Comparison of ENCODE assay signal across 9 cellular contexts in genomic region chr20:62239278-62239879, GRCh38. TPM values are rescaled to one million over a fixed set of nuclear protein-coding genes. Genes with fewer than 3 reads are reported as not detected.
DNase-seq lines count a peak whose midpoint lies in the region; ATAC-seq and TF ChIP-seq lines count a peak whose summit lies in the region.
"Had no signal": no experiment of that assay in that cellular context is flagged by ENCODE, and none has a peak within 500 bp of the region (broad histone marks: within the 10 kb centered on the region; RNA-seq: fewer than 3 reads in every experiment).

No MANE protein-coding gene starts in this region.

- H3K36me3 Mint-ChIP-seq in activated CD4-positive, alpha-beta T cell treated with anti-CD3 and anti-CD28 coated beads, Interleukin-2, amount 10 ng/mL, durations not matched to agents 24 days and 14 days (ENCODE audit: low read depth), result peaks cover 11% of the 10 kb centered on the region
- H3K36me3 Mint-ChIP-seq in activated naive CD8-positive, alpha-beta T cell treated with anti-CD3 and anti-CD28 coated beads for 36 hours, result no peaks in the 10 kb centered on the region

- H3K4me3 ChIP-seq in testis, result peak overlapping the region; percentile 79 to 89

- no peak for TF ChIP-seq POLR2A in testis (IDR thresholded peaks at IDR 0.05)

- H3K4me1 ChIP-seq in testis, result peaks cover 34% of the 10 kb centered on the region

- no peaks in the 10 kb centered on the region for H3K27me3 ChIP-seq in testis

- peak overlapping the region; percentile 81 for H3K4me3 Mint-ChIP-seq in activated CD4-positive, alpha-beta T cell treated with anti-CD3 and anti-CD28 coated beads, Interleukin-2, amount 10 ng/mL, durations not matched to agents 24 days and 14 days
- H3K4me3 Mint-ChIP-seq in activated naive CD8-positive, alpha-beta T cell treated with anti-CD3 and anti-CD28 coated beads for 36 hours, result peak overlapping the region; percentile 78

- H3K27me3 Mint-ChIP-seq in activated CD4-positive, alpha-beta T cell treated with anti-CD3 and anti-CD28 coated beads, Interleukin-2, amount 10 ng/mL, durations not matched to agents 24 days and 14 days, result no peaks in the 10 kb centered on the region
- peaks cover 5% of the 10 kb centered on the region for H3K27me3 Mint-ChIP-seq in activated naive CD8-positive, alpha-beta T cell treated with anti-CD3 and anti-CD28 coated beads for 36 hours

- WGBS in testis, 2 donors, result 29 to 34% methylated on average over 21 to 23 of the region's 23 CpGs

- DNase-seq in activated CD4-positive, alpha-beta T cell treated with anti-CD3 and anti-CD28 coated beads, Interleukin-2, amount 10 ng/mL, durations not matched to agents 24 days and 14 days, result no peak
- no peak for DNase-seq in activated CD4-positive, alpha-beta T cell treated with anti-CD3 and anti-CD28 coated beads, Interleukin-2, amount 50 U/mL, for 1 hour
- no peak for DNase-seq in activated naive CD8-positive, alpha-beta T cell treated with anti-CD3 and anti-CD28 coated beads for 36 hours
- DNase-seq in kidney tubule cell (ENCODE audit: low spot score) (peak; percentile 32), testis (peak; percentile 39), NCI-H526 treated with DMSO at 0.1 percent for 48 hours (lab: John Stamatoyannopoulos, UW) (no peak)

- intact Hi-C loops in activated CD4-positive, alpha-beta T cell treated with anti-CD3 and anti-CD28 coated beads, Interleukin-2, amount 10 ng/mL, durations not matched to agents 24 days and 14 days (cut with micrococcal nuclease), result loop anchor here (5.0 kb wide), 1 partner anchor 553 kb away; no protein-coding TSS in a partner anchor
- intact Hi-C loops in testis (cut with DNase I; ENCODE audit: low total_unique reads), result no loop called here

- peak overlapping the region; percentile 58 to 84 for H3K27ac ChIP-seq in testis

- H3K36me3 ChIP-seq in testis (ENCODE audit: low read depth, missing control alignments), result no peaks in the 10 kb centered on the region

- no peaks in the 10 kb centered on the region for H3K9me3 ChIP-seq in testis

- peaks cover 26% of the 10 kb centered on the region for H3K4me1 Mint-ChIP-seq in activated CD4-positive, alpha-beta T cell treated with anti-CD3 and anti-CD28 coated beads, Interleukin-2, amount 10 ng/mL, durations not matched to agents 24 days and 14 days
- peaks cover 33% of the 10 kb centered on the region for H3K4me1 Mint-ChIP-seq in activated naive CD8-positive, alpha-beta T cell treated with anti-CD3 and anti-CD28 coated beads for 36 hours

- no peaks in the 10 kb centered on the region for H3K9me3 Mint-ChIP-seq in activated CD4-positive, alpha-beta T cell treated with anti-CD3 and anti-CD28 coated beads, Interleukin-2, amount 10 ng/mL, durations not matched to agents 24 days and 14 days
- H3K9me3 Mint-ChIP-seq in activated naive CD8-positive, alpha-beta T cell treated with anti-CD3 and anti-CD28 coated beads for 36 hours, result no peaks in the 10 kb centered on the region

- ATAC-seq in HG03565 (IDR thresholded peaks at IDR 0.05; ENCODE audit: unreplicated experiment) (no peak), GM18868 (IDR thresholded peaks at IDR 0.05; ENCODE audit: unreplicated experiment) (no peak)

- TF ChIP-seq CTCF in testis (IDR thresholded peaks at IDR 0.05), result no peak

- H3K27ac Mint-ChIP-seq in activated CD4-positive, alpha-beta T cell treated with anti-CD3 and anti-CD28 coated beads, Interleukin-2, amount 10 ng/mL, durations not matched to agents 24 days and 14 days, result peak overlapping the region; percentile 70
- H3K27ac Mint-ChIP-seq in activated naive CD8-positive, alpha-beta T cell treated with anti-CD3 and anti-CD28 coated beads for 36 hours, result peak overlapping the region; percentile 65

RNA-seq across cellular contexts. Expression of gene OSBPL2, which starts 1.1 kb away (rescaled TPM):
- 29.0 and 29.2 TPM in 2 replicates for total RNA-seq in activated CD4-positive, alpha-beta T cell treated with anti-CD3 and anti-CD28 coated beads, Interleukin-2, amount 10 ng/mL, durations not matched to agents 24 days and 14 days
- 10 to 100 TPM; 19.2 to 20.4 TPM for total RNA-seq in activated naive CD8-positive, alpha-beta T cell treated with anti-CD3 and anti-CD28 coated beads for 36 hours
- 10 to 100 TPM; 49.8 to 57.2 TPM for total RNA-seq in testis
- 48.5 TPM for polyA plus RNA-seq in testis (ENCODE audit: insufficient read depth, low read depth, low replicate concordance)

RNA-seq across cellular contexts. Expression of gene HRH3, which starts 19.3 kb away (rescaled TPM):
- not detected in 2 replicates for total RNA-seq in activated CD4-positive, alpha-beta T cell treated with anti-CD3 and anti-CD28 coated beads, Interleukin-2, amount 10 ng/mL, durations not matched to agents 24 days and 14 days
- not detected for total RNA-seq in activated naive CD8-positive, alpha-beta T cell treated with anti-CD3 and anti-CD28 coated beads for 36 hours
- 1 to 10 TPM; 1.1 to 2.5 TPM for total RNA-seq in testis
- 0.67 TPM for polyA plus RNA-seq in testis (ENCODE audit: insufficient read depth, low read depth, low replicate concordance)
- total RNA-seq: HT1080 had no signal

RNA-seq across cellular contexts. Expression of gene MTG2, which starts 56.6 kb away (rescaled TPM):
- 43.0 and 44.4 TPM in 2 replicates for total RNA-seq in activated CD4-positive, alpha-beta T cell treated with anti-CD3 and anti-CD28 coated beads, Interleukin-2, amount 10 ng/mL, durations not matched to agents 24 days and 14 days
- 10 to 100 TPM; 36.1 to 39.9 TPM for total RNA-seq in activated naive CD8-positive, alpha-beta T cell treated with anti-CD3 and anti-CD28 coated beads for 36 hours
- total RNA-seq in testis, result 10 to 100 TPM; 61.9 to 76.8 TPM
- polyA plus RNA-seq in testis (ENCODE audit: insufficient read depth, low read depth, low replicate concordance), result 53.3 TPM

Comparison
In these comparisons a context has a peak if more than half of its experiments do, and no peak if none do; other contexts are left out.
1. DNase-seq: peak in kidney tubule cell (single experiment) and testis (single experiment); none in activated CD4-positive, alpha-beta T cell treated with anti-CD3 and anti-CD28 coated beads, Interleukin-2, amount 10 ng/mL, durations not matched to agents 24 days and 14 days (single experiment), activated CD4-positive, alpha-beta T cell treated with anti-CD3 and anti-CD28 coated beads, Interleukin-2, amount 50 U/mL, for 1 hour (single experiment), activated naive CD8-positive, alpha-beta T cell treated with anti-CD3 and anti-CD28 coated beads for 36 hours (single experiment) and NCI-H526 treated with DMSO at 0.1 percent for 48 hours (single experiment).